18 cellular contexts compared by ENCODE assay signal in genomic region chr6:15434823-15435380, GRCh38.
DNase-seq lines count a peak whose midpoint lies in the region; ATAC-seq and TF ChIP-seq lines count a peak whose summit lies in the region.
"Had no signal": no experiment of that assay in that cellular context is flagged by ENCODE, and none has a peak within 500 bp of the region (broad histone marks: within the 10 kb centered on the region; RNA-seq: fewer than 3 reads in every experiment).

No MANE protein-coding gene starts in this region.

- H3K9me3 Mint-ChIP-seq in activated CD4-positive, alpha-beta T cell treated with anti-CD3 and anti-CD28 coated beads, Interleukin-2, amount 10 ng/mL, durations not matched to agents 24 days and 14 days, result peaks cover 3% of the 10 kb centered on the region
- no peaks in the 10 kb centered on the region for H3K9me3 Mint-ChIP-seq in IgD-negative memory B cell
- H3K9me3 Mint-ChIP-seq in activated naive CD8-positive, alpha-beta T cell treated with anti-CD3 and anti-CD28 coated beads, Interleukin-2, amount 10 ng/mL, durations not matched to agents 7 days and 5 days, result peaks cover 1% of the 10 kb centered on the region
- H3K9me3 Mint-ChIP-seq in natural killer cell treated with Interleukin-12 subunit alpha and Interleukin-12 subunit beta and Interleukin-15 and Interleukin-18, amount 100 ng/mL, for 72 hours, result peaks cover 5% of the 10 kb centered on the region

- H3K4me1 ChIP-seq in heart right ventricle, result peaks cover 5 to 92% (median 59%) of the 10 kb centered on the region in 9 donors

- peaks cover 0 to 15% (median 8%) of the 10 kb centered on the region in 11 donors for H3K9me3 ChIP-seq in heart right ventricle
- H3K9me3 ChIP-seq: HAP-1 had no signal

- no peak overlapping the region for H3K27ac ChIP-seq in heart right ventricle
- H3K27ac ChIP-seq: A549, brain microvascular endothelial cell, parathyroid adenoma, upper lobe of right lung had no signal

- H3K27me3 ChIP-seq in heart right ventricle, result no peaks in the 10 kb centered on the region
- H3K27me3 ChIP-seq: brain microvascular endothelial cell, upper lobe of right lung had no signal

- no peaks in the 10 kb centered on the region for H3K27me3 Mint-ChIP-seq in activated CD4-positive, alpha-beta T cell treated with anti-CD3 and anti-CD28 coated beads, Interleukin-2, amount 10 ng/mL, durations not matched to agents 24 days and 14 days
- H3K27me3 Mint-ChIP-seq in IgD-negative memory B cell, result no peaks in the 10 kb centered on the region
- H3K27me3 Mint-ChIP-seq in activated naive CD8-positive, alpha-beta T cell treated with anti-CD3 and anti-CD28 coated beads, Interleukin-2, amount 10 ng/mL, durations not matched to agents 7 days and 5 days, result no peaks in the 10 kb centered on the region
- no peaks in the 10 kb centered on the region for H3K27me3 Mint-ChIP-seq in natural killer cell treated with Interleukin-12 subunit alpha and Interleukin-12 subunit beta and Interleukin-15 and Interleukin-18, amount 100 ng/mL, for 72 hours

- peaks cover 94% of the 10 kb centered on the region for H3K4me1 Mint-ChIP-seq in activated CD4-positive, alpha-beta T cell treated with anti-CD3 and anti-CD28 coated beads, Interleukin-2, amount 10 ng/mL, durations not matched to agents 24 days and 14 days
- peaks cover 44 to 78% (median 76%) of the 10 kb centered on the region in 3 donors for H3K4me1 Mint-ChIP-seq in IgD-negative memory B cell
- H3K4me1 Mint-ChIP-seq in activated naive CD8-positive, alpha-beta T cell treated with anti-CD3 and anti-CD28 coated beads, Interleukin-2, amount 10 ng/mL, durations not matched to agents 7 days and 5 days, result peaks cover 85% of the 10 kb centered on the region
- H3K4me1 Mint-ChIP-seq in natural killer cell treated with Interleukin-12 subunit alpha and Interleukin-12 subunit beta and Interleukin-15 and Interleukin-18, amount 100 ng/mL, for 72 hours (ENCODE audit: low read depth in 2 of 2), result peaks cover 86% of the 10 kb centered on the region in 2 donors

- H3K36me3 ChIP-seq in heart right ventricle, result no peaks in the 10 kb centered on the region
- H3K36me3 ChIP-seq: brain microvascular endothelial cell, HAP-1, upper lobe of right lung had no signal

- peaks cover 36% of the 10 kb centered on the region for H3K36me3 Mint-ChIP-seq in activated CD4-positive, alpha-beta T cell treated with anti-CD3 and anti-CD28 coated beads, Interleukin-2, amount 10 ng/mL, durations not matched to agents 24 days and 14 days (ENCODE audit: low read depth)
- H3K36me3 Mint-ChIP-seq in IgD-negative memory B cell, result no peaks in the 10 kb centered on the region
- peaks cover 23% of the 10 kb centered on the region for H3K36me3 Mint-ChIP-seq in activated naive CD8-positive, alpha-beta T cell treated with anti-CD3 and anti-CD28 coated beads, Interleukin-2, amount 10 ng/mL, durations not matched to agents 7 days and 5 days
- peaks cover 4% of the 10 kb centered on the region for H3K36me3 Mint-ChIP-seq in natural killer cell treated with Interleukin-12 subunit alpha and Interleukin-12 subunit beta and Interleukin-15 and Interleukin-18, amount 100 ng/mL, for 72 hours

- ATAC-seq in activated naive CD8-positive, alpha-beta T cell treated with anti-CD3 and anti-CD28 coated beads, Interleukin-2, amount 10 ng/mL, durations not matched to agents 7 days and 5 days (ENCODE audit: low read depth), result no peak
- ATAC-seq in natural killer cell treated with Interleukin-12 subunit alpha and Interleukin-12 subunit beta and Interleukin-15 and Interleukin-18, amount 100 ng/mL, for 72 hours, result no peak
- ATAC-seq in heart right ventricle, result no peak
- ATAC-seq: A549, upper lobe of right lung had no signal

- peak overlapping the region; percentile 90 for H3K27ac Mint-ChIP-seq in activated CD4-positive, alpha-beta T cell treated with anti-CD3 and anti-CD28 coated beads, Interleukin-2, amount 10 ng/mL, durations not matched to agents 24 days and 14 days
- peak overlapping the region in 2 of 3 donors; percentile 3 to 75 for H3K27ac Mint-ChIP-seq in IgD-negative memory B cell
- peak overlapping the region; percentile 88 for H3K27ac Mint-ChIP-seq in activated naive CD8-positive, alpha-beta T cell treated with anti-CD3 and anti-CD28 coated beads, Interleukin-2, amount 10 ng/mL, durations not matched to agents 7 days and 5 days
- H3K27ac Mint-ChIP-seq in natural killer cell treated with Interleukin-12 subunit alpha and Interleukin-12 subunit beta and Interleukin-15 and Interleukin-18, amount 100 ng/mL, for 72 hours, result peak overlapping the region; percentile 73 to 88

- POLR2A ChIA-PET in activated naive CD8-positive, alpha-beta T cell treated with anti-CD3 and anti-CD28 coated beads, Interleukin-2, amount 10 ng/mL, durations not matched to agents 7 days and 5 days (lab: Charles Lee), result interaction anchor here (0.9 to 1.9 kb wide), 2 partner anchors 30 to 131 kb away, joined by 3 to 4 read pairs; no protein-coding TSS in a partner anchor

- no peak for TF ChIP-seq CTCF in heart right ventricle (IDR thresholded peaks at IDR 0.05)

- no peak overlapping the region for H3K4me3 ChIP-seq in heart right ventricle
- H3K4me3 ChIP-seq: A549, HAP-1, upper lobe of right lung had no signal

- 96 to 99% methylated on average over 2 of the region's 2 CpGs for WGBS in heart right ventricle, 2 donors

- peak overlapping the region; percentile 75 for H3K4me3 Mint-ChIP-seq in activated CD4-positive, alpha-beta T cell treated with anti-CD3 and anti-CD28 coated beads, Interleukin-2, amount 10 ng/mL, durations not matched to agents 24 days and 14 days
- peak overlapping the region in 3 of 4 donors; percentile 4 to 74 (median 44) for H3K4me3 Mint-ChIP-seq in IgD-negative memory B cell
- H3K4me3 Mint-ChIP-seq in activated naive CD8-positive, alpha-beta T cell treated with anti-CD3 and anti-CD28 coated beads, Interleukin-2, amount 10 ng/mL, durations not matched to agents 7 days and 5 days, result peak overlapping the region; percentile 53
- peak overlapping the region; percentile 61 for H3K4me3 Mint-ChIP-seq in natural killer cell treated with Interleukin-12 subunit alpha and Interleukin-12 subunit beta and Interleukin-15 and Interleukin-18, amount 100 ng/mL, for 72 hours

- intact Hi-C loops in activated CD4-positive, alpha-beta T cell treated with anti-CD3 and anti-CD28 coated beads, Interleukin-2, amount 10 ng/mL, durations not matched to agents 24 days and 14 days (cut with micrococcal nuclease), result loop anchor here (1.0 to 10.0 kb wide), 5 partner anchors 9 to 700 kb away; no protein-coding TSS in a partner anchor
- intact Hi-C loops in heart right ventricle (cut with DNase I), result loop anchor here in 1 of 10 donors (5.0 kb wide), 1 partner anchor 188 kb away; the partner anchor contains the start of gene JARID2

- DNase-seq in activated CD4-positive, alpha-beta T cell treated with anti-CD3 and anti-CD28 coated beads, Interleukin-2, amount 10 ng/mL, durations not matched to agents 24 days and 14 days, result no peak
- no peak for DNase-seq in activated CD4-positive, alpha-beta T cell treated with anti-CD3 and anti-CD28 coated beads, Interleukin-2, amount 50 U/mL, for 48 hours
- DNase-seq in activated naive CD8-positive, alpha-beta T cell treated with anti-CD3 and anti-CD28 coated beads, Interleukin-2, amount 10 ng/mL, durations not matched to agents 7 days and 5 days, result no peak
- DNase-seq in natural killer cell treated with Interleukin-12 subunit alpha and Interleukin-12 subunit beta and Interleukin-15 and Interleukin-18, amount 100 ng/mL, for 72 hours (ENCODE audit: low spot score), result no peak
- DNase-seq in anterior cingulate cortex (lab: John Stamatoyannopoulos, UW) (no peak), heart right ventricle (no peak), NCI-H1436 (lab: John Stamatoyannopoulos, UW) (no peak)
- DNase-seq: activated CD4-positive, CD25-positive, alpha-beta regulatory T cell; brain microvascular endothelial cell; head of caudate nucleus; kidney glomerular epithelial cell; MV-4-11; stimulated activated naive CD4-positive, alpha-beta T cell; upper lobe of right lung had no signal

Comparison
In these comparisons a context has a peak if more than half of its experiments do, and no peak if none do; other contexts are left out.
1. H3K27ac Mint-ChIP-seq: peak in every context shown above with its lines; median percentile 90 in activated CD4-positive, alpha-beta T cell treated with anti-CD3 and anti-CD28 coated beads, Interleukin-2, amount 10 ng/mL, durations not matched to agents 24 days and 14 days; 88 in activated naive CD8-positive, alpha-beta T cell treated with anti-CD3 and anti-CD28 coated beads, Interleukin-2, amount 10 ng/mL, durations not matched to agents 7 days and 5 days; 80 in natural killer cell treated with Interleukin-12 subunit alpha and Interleukin-12 subunit beta and Interleukin-15 and Interleukin-18, amount 100 ng/mL, for 72 hours; 39 in IgD-negative memory B cell.